Comparison of ENCODE assay signal across 17 cellular contexts in genomic region chr5:94807985-94808384, GRCh38.
DNase-seq lines count a peak whose midpoint lies in the region; TF ChIP-seq lines count a peak whose summit lies in the region.
"Had no signal": no experiment of that assay in that cellular context is flagged by ENCODE, and none has a peak within 500 bp of the region (broad histone marks: within the 10 kb centered on the region; RNA-seq: fewer than 3 reads in every experiment).

No MANE protein-coding gene starts in this region.

- no peaks in the 10 kb centered on the region for H3K9me3 ChIP-seq in spleen
- H3K9me3 ChIP-seq: BE2C, Caco-2 had no signal

- no peaks in the 10 kb centered on the region for H3K4me1 ChIP-seq in spleen
- H3K4me1 ChIP-seq: BE2C, Caco-2 had no signal

- DNase-seq in NCI-H748 (lab: John Stamatoyannopoulos, UW; ENCODE audit: unreplicated experiment) (peak; percentile 15), NCI-H748 treated with DMSO at 0.1 percent for 48 hours (lab: John Stamatoyannopoulos, UW) (no peak), GM06990 (ENCODE audit: extremely low read depth, insufficient read length) (no peak), NCI-H2171 (lab: John Stamatoyannopoulos, UW) (peak; percentile 46), cerebellum (ENCODE audit: low spot score) (peak; percentile 55), mesothelial cell of epicardium (ENCODE audit: low spot score in 2 of 2, unreplicated experiment in 2 of 2) (no peak), spleen (no peak), foreskin melanocyte (no peak)
- DNase-seq: BE2C, Caco-2, DMS53, Karpas-422, MM.1S, NCI-H1092, NCI-H1436 treated with DMSO at 0.1 percent for 48 hours had no signal

- H3K4me3 ChIP-seq in GM06990 (replicated peaks; ENCODE audit: low read depth, low read length) (no peak overlapping the region), spleen (no peak overlapping the region)

- H3K4me1 Mint-ChIP-seq in mesothelial cell of epicardium, result no peaks in the 10 kb centered on the region

- WGBS in spleen, 5 donors, result 90 to 100% (median 90%) methylated on average over 1 of the region's 1 CpG

- H3K27me3 ChIP-seq in GM06990 (replicated peaks; ENCODE audit: control insufficient read depth, insufficient read depth, low read length) (no peaks in the 10 kb centered on the region), spleen (replicated peaks in 1 of 7) (no peaks in the 10 kb centered on the region)
- H3K27me3 ChIP-seq: BE2C had no signal

- no peaks in the 10 kb centered on the region for H3K36me3 Mint-ChIP-seq in mesothelial cell of epicardium
- H3K36me3 Mint-ChIP-seq: CD4-positive, CD25-positive, alpha-beta regulatory T cell had no signal

- H3K27ac Mint-ChIP-seq in mesothelial cell of epicardium, result no peak overlapping the region
- H3K27ac Mint-ChIP-seq: CD4-positive, CD25-positive, alpha-beta regulatory T cell; IgD-negative memory B cell had no signal

- no peak for TF ChIP-seq POLR2A in spleen (IDR thresholded peaks at IDR 0.05)

- no peak overlapping the region for H3K4me3 Mint-ChIP-seq in mesothelial cell of epicardium
- H3K4me3 Mint-ChIP-seq: CD4-positive, CD25-positive, alpha-beta regulatory T cell; IgD-negative memory B cell had no signal

- intact Hi-C loops in spleen (cut with DNase I; ENCODE audit: low total_unique reads), result no loop called here

- H3K36me3 ChIP-seq in GM06990 (ENCODE audit: control insufficient read depth, insufficient read depth, low read length) (no peaks in the 10 kb centered on the region), spleen (no peaks in the 10 kb centered on the region)
- H3K36me3 ChIP-seq: BE2C had no signal

- TF ChIP-seq CTCF in GM06990 (IDR thresholded peaks at IDR 0.05; ENCODE audit: insufficient read depth, low read length, poor library complexity, severe bottlenecking) (peak; percentile 4), mesothelial cell of epicardium (IDR thresholded peaks at IDR 0.05; ENCODE audit: unreplicated experiment) (no peak), spleen (IDR thresholded peaks at IDR 0.05 in 8 of 11, conservative IDR thresholded peaks at IDR 0.05 in 3 of 11) (no peak)

- H3K27me3 Mint-ChIP-seq in mesothelial cell of epicardium (ENCODE audit: low read depth), result peaks cover 7% of the 10 kb centered on the region

- H3K9me3 Mint-ChIP-seq in mesothelial cell of epicardium, result no peaks in the 10 kb centered on the region
- H3K9me3 Mint-ChIP-seq: IgD-negative memory B cell had no signal

- no peak overlapping the region for H3K27ac ChIP-seq in spleen

Comparison
In these comparisons a context has a peak if more than half of its experiments do, and no peak if none do; other contexts are left out.
1. DNase-seq: peak in NCI-H748 (single experiment), NCI-H2171 (single experiment) and cerebellum (single experiment); none in NCI-H748 treated with DMSO at 0.1 percent for 48 hours (single experiment), GM06990 (single experiment), mesothelial cell of epicardium (0 of 2), spleen (single experiment) and foreskin melanocyte (single experiment).